In the genomic region with DNA sequence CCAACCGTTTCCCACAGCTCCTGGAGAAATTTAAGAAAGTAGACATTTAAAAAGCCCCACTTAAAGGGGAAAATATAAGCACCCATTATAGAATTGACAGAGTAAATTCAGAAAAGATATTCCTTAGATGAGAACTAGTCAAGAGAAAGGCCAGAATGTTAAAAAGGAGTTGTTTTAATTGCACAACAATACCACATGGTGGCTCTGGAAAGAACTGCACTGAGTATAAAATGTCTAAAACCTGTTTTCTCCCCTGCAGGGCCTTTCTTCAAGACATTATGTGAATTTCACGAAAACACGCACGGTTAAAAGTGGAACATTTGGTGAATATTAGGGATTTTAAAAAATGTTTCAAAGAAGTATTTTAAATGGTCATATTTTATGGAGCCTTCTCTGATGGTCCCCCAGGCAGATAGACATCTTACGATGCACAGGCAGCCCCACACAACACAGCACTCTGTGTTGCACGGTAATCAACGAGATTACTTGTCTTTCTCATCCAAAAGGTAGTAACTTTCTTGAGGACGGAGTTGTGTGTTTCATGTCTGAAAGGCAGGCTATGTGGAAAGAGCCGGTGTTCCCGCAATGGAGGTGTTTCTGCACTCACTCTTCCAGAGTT, we compare ENCODE assay signal across 9 cellular contexts.
A peak's percentile ranks its signal among the peaks of the same experiment; 100 is the strongest.
DNase-seq lines count a peak whose midpoint lies in the region; ATAC-seq and TF ChIP-seq lines count a peak whose summit lies in the region.
"Had no signal": no experiment of that assay in that cellular context is flagged by ENCODE, and none has a peak within 500 bp of the region (broad histone marks: within the 10 kb centered on the region; RNA-seq: fewer than 3 reads in every experiment).

No MANE protein-coding gene starts in this region.

- H3K9me3 ChIP-seq in HCT116 (ENCODE audit: control insufficient read depth in 1 of 2, insufficient read depth in 1 of 2, low read depth in 1 of 2, low read length in 2 of 2): no peaks in the 10 kb centered on the region
- H3K9me3 ChIP-seq in suprapubic skin: no peaks in the 10 kb centered on the region

- H3K9ac ChIP-seq in HCT116 (ENCODE audit: low read length): no peak overlapping the region

- intact Hi-C loops in HCT116 (cut with micrococcal nuclease): loop anchor here (2.0 kb wide), 3 partner anchors 77 to 837 kb away; no protein-coding TSS in a partner anchor

- no peaks in the 10 kb centered on the region for H3K79me2 ChIP-seq in HCT116 (ENCODE audit: insufficient read depth, low read length)

- no TSS peak for BruUV-seq in HCT116 (replicated peaks; lab: Mats Ljungman, UMichigan)

- peak; percentile 31 to 64 (median 61); a peak in 5 of 6 replicates for TF ChIP-seq CTCF in HCT116 (IDR thresholded peaks at IDR 0.05 in 2 of 3, conservative IDR thresholded peaks at IDR 0.05 in 1 of 3; ENCODE audit: borderline replicate concordance in 1 of 3, insufficient read depth in 1 of 3, low read depth in 2 of 3, low read length in 2 of 3)
- TF ChIP-seq CTCF in suprapubic skin (IDR thresholded peaks at IDR 0.05): peak; percentile 15 to 37

- RAD21 ChIA-PET in HCT116 (lab: Charles Lee; ENCODE audit: low non-redundant PET in 1 of 2, low total read pairs in 2 of 2, uncharacterized antibody in 2 of 2, unreplicated experiment in 2 of 2): interaction anchor here in 1 of 2 experiments (1.1 kb wide), 1 partner anchor 75 kb away, joined by 4 read pairs; no protein-coding TSS in a partner anchor

- no peak overlapping the region for H3K4me3 Mint-ChIP-seq in stimulated activated memory B cell treated with anti-CD40 and anti-IgM and Interleukin-4, amounts not matched to agents 10 μg/mL and 1 μg/mL and 100 μg/mL, for 72 hours
- H3K4me3 Mint-ChIP-seq in immature natural killer cell: no peak overlapping the region
- H3K4me3 Mint-ChIP-seq: T-helper 17 cell had no signal

- peak; percentile 21 for DNase-seq in HCT116 (ENCODE audit: low read depth, low spot score)
- DNase-seq in SK-MEL-5 (ENCODE audit: low read depth, low spot score): peak; percentile 49
- peak; percentile 10 for DNase-seq in foreskin melanocyte
- DNase-seq in suprapubic skin (ENCODE audit: low spot score in 2 of 2): no peak
- DNase-seq in activated naive CD4-positive, alpha-beta T cell (lab: John Stamatoyannopoulos, UW): no peak
- no peak for DNase-seq in NCI-H2029 treated with DMSO at 0.1 percent for 48 hours (lab: John Stamatoyannopoulos, UW)
- DNase-seq in immature natural killer cell: no peak
- DNase-seq: T-helper 17 cell had no signal

- no peak overlapping the region for H3K27ac Mint-ChIP-seq in stimulated activated memory B cell treated with anti-CD40 and anti-IgM and Interleukin-4, amounts not matched to agents 10 μg/mL and 1 μg/mL and 100 μg/mL, for 72 hours
- H3K27ac Mint-ChIP-seq in immature natural killer cell: no peak overlapping the region
- H3K27ac Mint-ChIP-seq: T-helper 17 cell had no signal

- 61% methylated on average over 10 of the region's 10 CpGs for WGBS in suprapubic skin

- no peaks in the 10 kb centered on the region for H3K9me3 Mint-ChIP-seq in stimulated activated memory B cell treated with anti-CD40 and anti-IgM and Interleukin-4, amounts not matched to agents 10 μg/mL and 1 μg/mL and 100 μg/mL, for 72 hours
- peaks cover 0 to 1% (median 0%) of the 10 kb centered on the region in 6 donors for H3K9me3 Mint-ChIP-seq in immature natural killer cell

- no peak overlapping the region for H2AFZ ChIP-seq in HCT116 (ENCODE audit: low read depth, low read length, poor library complexity, severe bottlenecking)

- POLR2A ChIA-PET in HCT116 (lab: Charles Lee): no interaction called here

- H3K4me1 ChIP-seq in HCT116 (ENCODE audit: control insufficient read depth in 1 of 2, insufficient read depth in 2 of 2, low read length in 2 of 2) (no peaks in the 10 kb centered on the region), suprapubic skin (no peaks in the 10 kb centered on the region)

- H3K36me3 ChIP-seq in HCT116 (ENCODE audit: control insufficient read depth in 1 of 2, insufficient read depth in 2 of 2, low read length in 2 of 2): no peaks in the 10 kb centered on the region
- H3K36me3 ChIP-seq in suprapubic skin: no peaks in the 10 kb centered on the region

- H3K27me3 ChIP-seq in HCT116 (ENCODE audit: insufficient read depth, low read length) (no peaks in the 10 kb centered on the region), suprapubic skin (no peaks in the 10 kb centered on the region)

- no peaks in the 10 kb centered on the region for H3K4me1 Mint-ChIP-seq in stimulated activated memory B cell treated with anti-CD40 and anti-IgM and Interleukin-4, amounts not matched to agents 10 μg/mL and 1 μg/mL and 100 μg/mL, for 72 hours
- H3K4me1 Mint-ChIP-seq in immature natural killer cell: no peaks in the 10 kb centered on the region
- H3K4me1 Mint-ChIP-seq: T-helper 17 cell had no signal

- no peaks in the 10 kb centered on the region for H3K27me3 Mint-ChIP-seq in stimulated activated memory B cell treated with anti-CD40 and anti-IgM and Interleukin-4, amounts not matched to agents 10 μg/mL and 1 μg/mL and 100 μg/mL, for 72 hours
- peaks cover 0 to 11% (median 2%) of the 10 kb centered on the region in 3 donors for H3K27me3 Mint-ChIP-seq in immature natural killer cell (ENCODE audit: low read depth in 3 of 3)
- H3K27me3 Mint-ChIP-seq: T-helper 17 cell had no signal

- H3K4me3 ChIP-seq in HCT116 (replicated peaks in 1 of 2; ENCODE audit: low read depth in 1 of 2, low read length in 2 of 2) (no peak overlapping the region), suprapubic skin (no peak overlapping the region)

- H3K9me2 ChIP-seq in HCT116 (ENCODE audit: insufficient read depth): no peaks in the 10 kb centered on the region

- in situ Hi-C loops in SK-MEL-5 (cut with HindIII; ENCODE audit: low pct_unique_long_range_greater_than_20kb, low sequenced_read_pairs): no loop called here

- no peak overlapping the region for H3K27ac ChIP-seq in HCT116 (ENCODE audit: low read depth, low read length)
- no peak overlapping the region for H3K27ac ChIP-seq in suprapubic skin

- TF ChIP-seq EP300 in suprapubic skin (IDR thresholded peaks at IDR 0.05): no peak

- TF ChIP-seq RAD21 in HCT116 (IDR thresholded peaks at IDR 0.05; ENCODE audit: low read depth): peak; percentile 79

- H3K36me3 Mint-ChIP-seq in stimulated activated memory B cell treated with anti-CD40 and anti-IgM and Interleukin-4, amounts not matched to agents 10 μg/mL and 1 μg/mL and 100 μg/mL, for 72 hours: no peaks in the 10 kb centered on the region
- H3K36me3 Mint-ChIP-seq in immature natural killer cell: no peaks in the 10 kb centered on the region

- TF ChIP-seq POLR2A in HCT116 (IDR thresholded peaks at IDR 0.05; ENCODE audit: borderline replicate concordance, extremely low read depth, insufficient read depth, insufficient read length) (no peak), suprapubic skin (IDR thresholded peaks at IDR 0.05) (no peak)

- ATAC-seq in HCT116: peak; percentile 73
- no peak for ATAC-seq in stimulated activated memory B cell treated with anti-CD40 and anti-IgM and Interleukin-4, amounts not matched to agents 10 μg/mL and 1 μg/mL and 100 μg/mL, for 72 hours
- ATAC-seq: T-helper 17 cell had no signal

- CTCF ChIA-PET in HCT116 (lab: Charles Lee): interaction anchor here (2.0 kb wide), 1 partner anchor 77 kb away, joined by 13 read pairs; no protein-coding TSS in a partner anchor

- H4K20me1 ChIP-seq in HCT116 (ENCODE audit: insufficient read depth): no peaks in the 10 kb centered on the region

- H3K4me2 ChIP-seq in HCT116 (ENCODE audit: low read length): no peak overlapping the region

TF ChIP-seq in HCT116, 20 proteins besides CTCF, POLR2A, EP300 and RAD21:
- TF ChIP-seq, protein P1, sequence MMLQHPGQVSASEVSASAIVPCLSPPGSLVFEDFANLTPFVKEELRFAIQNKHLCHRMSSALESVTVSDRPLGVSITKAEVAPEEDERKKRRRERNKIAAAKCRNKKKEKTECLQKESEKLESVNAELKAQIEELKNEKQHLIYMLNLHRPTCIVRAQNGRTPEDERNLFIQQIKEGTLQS (IDR thresholded peaks at IDR 0.05): no peak
- TF ChIP-seq, protein P2, sequence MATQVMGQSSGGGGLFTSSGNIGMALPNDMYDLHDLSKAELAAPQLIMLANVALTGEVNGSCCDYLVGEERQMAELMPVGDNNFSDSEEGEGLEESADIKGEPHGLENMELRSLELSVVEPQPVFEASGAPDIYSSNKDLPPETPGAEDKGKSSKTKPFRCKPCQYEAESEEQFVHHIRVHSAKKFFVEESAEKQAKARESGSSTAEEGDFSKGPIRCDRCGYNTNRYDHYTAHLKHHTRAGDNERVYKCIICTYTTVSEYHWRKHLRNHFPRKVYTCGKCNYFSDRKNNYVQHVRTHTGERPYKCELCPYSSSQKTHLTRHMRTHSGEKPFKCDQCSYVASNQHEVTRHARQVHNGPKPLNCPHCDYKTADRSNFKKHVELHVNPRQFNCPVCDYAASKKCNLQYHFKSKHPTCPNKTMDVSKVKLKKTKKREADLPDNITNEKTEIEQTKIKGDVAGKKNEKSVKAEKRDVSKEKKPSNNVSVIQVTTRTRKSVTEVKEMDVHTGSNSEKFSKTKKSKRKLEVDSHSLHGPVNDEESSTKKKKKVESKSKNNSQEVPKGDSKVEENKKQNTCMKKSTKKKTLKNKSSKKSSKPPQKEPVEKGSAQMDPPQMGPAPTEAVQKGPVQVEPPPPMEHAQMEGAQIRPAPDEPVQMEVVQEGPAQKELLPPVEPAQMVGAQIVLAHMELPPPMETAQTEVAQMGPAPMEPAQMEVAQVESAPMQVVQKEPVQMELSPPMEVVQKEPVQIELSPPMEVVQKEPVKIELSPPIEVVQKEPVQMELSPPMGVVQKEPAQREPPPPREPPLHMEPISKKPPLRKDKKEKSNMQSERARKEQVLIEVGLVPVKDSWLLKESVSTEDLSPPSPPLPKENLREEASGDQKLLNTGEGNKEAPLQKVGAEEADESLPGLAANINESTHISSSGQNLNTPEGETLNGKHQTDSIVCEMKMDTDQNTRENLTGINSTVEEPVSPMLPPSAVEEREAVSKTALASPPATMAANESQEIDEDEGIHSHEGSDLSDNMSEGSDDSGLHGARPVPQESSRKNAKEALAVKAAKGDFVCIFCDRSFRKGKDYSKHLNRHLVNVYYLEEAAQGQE (IDR thresholded peaks at IDR 0.05; ENCODE audit: low read depth): no peak
- no peak for TF ChIP-seq SIN3A (IDR thresholded peaks at IDR 0.05; ENCODE audit: low read depth)
- no peak for TF ChIP-seq EZH2phosphoT487 (IDR thresholded peaks at IDR 0.05; ENCODE audit: borderline replicate concordance)
- no peak for TF ChIP-seq ZFX (IDR thresholded peaks at IDR 0.05)
- TF ChIP-seq YY1 (IDR thresholded peaks at IDR 0.05; ENCODE audit: extremely low read depth, insufficient replicate concordance, low read depth, low read length): no peak

Comparison
In these comparisons a context has a peak if more than half of its experiments do, and no peak if none do; other contexts are left out.
1. DNase-seq: peak in HCT116 (single experiment), SK-MEL-5 (single experiment) and foreskin melanocyte (single experiment); none in suprapubic skin (0 of 2), activated naive CD4-positive, alpha-beta T cell (0 of 4), NCI-H2029 treated with DMSO at 0.1 percent for 48 hours (single experiment) and immature natural killer cell (0 of 3).